ENCODE assay signal across 26 cellular contexts in the genomic region with DNA sequence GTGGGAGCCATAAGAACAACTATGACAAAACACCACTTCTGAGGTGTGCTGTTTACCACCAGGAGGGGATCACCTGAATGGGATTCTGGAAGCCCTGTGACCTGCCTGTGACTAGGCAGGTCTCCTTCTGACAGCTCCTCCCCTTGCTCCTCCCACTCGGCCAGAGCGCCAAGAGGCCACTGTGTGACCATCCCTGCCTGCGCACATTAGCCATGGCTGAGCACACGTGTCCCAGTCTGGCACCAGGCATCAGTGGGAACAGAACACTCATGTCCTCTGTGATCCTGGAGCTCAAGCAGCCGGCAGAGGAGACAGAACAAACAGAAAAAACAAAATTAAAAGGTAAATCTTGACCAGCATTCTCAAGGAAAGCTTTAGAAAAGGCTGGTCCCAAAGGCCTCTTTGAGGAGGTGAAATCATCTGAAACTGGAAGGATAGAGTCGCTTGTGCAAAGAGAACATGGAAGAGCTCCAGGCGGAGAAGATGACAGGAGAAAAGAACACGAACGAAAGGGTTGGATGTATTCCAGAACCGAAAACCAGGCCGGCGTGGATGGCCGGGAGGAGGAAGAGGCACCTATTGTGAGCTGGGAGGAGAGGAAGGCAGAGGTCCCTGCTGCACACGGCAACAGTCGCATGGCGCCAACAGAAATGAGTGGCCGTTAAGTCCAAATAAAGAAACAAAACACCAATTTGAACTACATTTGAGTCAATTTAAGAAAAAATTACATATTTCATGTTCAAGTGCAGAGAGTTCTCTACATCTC. TPM values are rescaled to one million over a fixed set of nuclear protein-coding genes. Genes with fewer than 3 reads are reported as not detected.
DNase-seq lines count a peak whose midpoint lies in the region; ATAC-seq and TF ChIP-seq lines count a peak whose summit lies in the region.
"Had no signal": no experiment of that assay in that cellular context is flagged by ENCODE, and none has a peak within 500 bp of the region (broad histone marks: within the 10 kb centered on the region; RNA-seq: fewer than 3 reads in every experiment).

No MANE protein-coding gene starts in this region.

- TF ChIP-seq CTCF in HCT116 (IDR thresholded peaks at IDR 0.05 in 2 of 3, conservative IDR thresholded peaks at IDR 0.05 in 1 of 3; ENCODE audit: borderline replicate concordance in 1 of 3, insufficient read depth in 1 of 3, low read depth in 2 of 3, low read length in 2 of 3) = no peak
- TF ChIP-seq CTCF in osteoblast (IDR thresholded peaks at IDR 0.05; ENCODE audit: extremely low read depth, low read depth, low read length) = no peak
- TF ChIP-seq CTCF in transverse colon (IDR thresholded peaks at IDR 0.05) = no peak

- TF ChIP-seq EP300 in transverse colon (IDR thresholded peaks at IDR 0.05; ENCODE audit: low read depth) = no peak

- ATAC-seq in HCT116 (peak; percentile 33; the same call in 1 of the 2 replicates), GM19395 (IDR thresholded peaks at IDR 0.05; ENCODE audit: unreplicated experiment) (no peak)
- ATAC-seq: esophagus mucosa, gastrocnemius medialis, pancreas, PC-3 had no signal

- no peaks in the 10 kb centered on the region for H3K27me3 ChIP-seq in HCT116 (ENCODE audit: insufficient read depth, low read length)
- no peaks in the 10 kb centered on the region for H3K27me3 ChIP-seq in osteoblast (ENCODE audit: insufficient read depth, low read length)
- no peaks in the 10 kb centered on the region for H3K27me3 ChIP-seq in transverse colon
- H3K27me3 ChIP-seq: gastrocnemius medialis, pancreas, right lobe of liver, uterus had no signal

- no peak overlapping the region for H3K27ac ChIP-seq in HCT116 (ENCODE audit: low read depth, low read length)
- H3K27ac ChIP-seq in osteoblast (ENCODE audit: low read depth, low read length) = no peak overlapping the region
- no peak overlapping the region for H3K27ac ChIP-seq in transverse colon
- H3K27ac ChIP-seq: gastrocnemius medialis, pancreas, uterus had no signal

- H3K4me1 ChIP-seq in HCT116 (ENCODE audit: control insufficient read depth in 1 of 2, insufficient read depth in 2 of 2, low read length in 2 of 2) (peaks cover 5 to 7% of the 10 kb centered on the region in 2 experiments; a peak in 3 of 4 replicates), osteoblast (ENCODE audit: insufficient read depth, low read length) (peaks cover 9% of the 10 kb centered on the region), transverse colon (peaks cover 9 to 18% (median 14%) of the 10 kb centered on the region in 4 donors)
- H3K4me1 ChIP-seq: uterus had no signal

- TF ChIP-seq RAD21 in HCT116 (IDR thresholded peaks at IDR 0.05; ENCODE audit: low read depth) = no peak

- peaks cover 44% of the 10 kb centered on the region for H3K4me1 Mint-ChIP-seq in activated T-cell treated with anti-CD3 and anti-CD28 coated beads, Interleukin-2, amount 50 U/mL, for 24 hours (ENCODE audit: low read depth)

- no peaks in the 10 kb centered on the region for H3K9me3 Mint-ChIP-seq in activated T-cell treated with anti-CD3 and anti-CD28 coated beads, Interleukin-2, amount 50 U/mL, for 24 hours
- H3K9me3 Mint-ChIP-seq: central memory CD8-positive, alpha-beta T cell had no signal

- H4K20me1 ChIP-seq in HCT116 (ENCODE audit: insufficient read depth) = 0 out of 2 replicates have a peak, but pooled peaks cover 3% of the 10 kb centered on the region
- H4K20me1 ChIP-seq in osteoblast (ENCODE audit: insufficient read depth, low read length) = peaks cover 29% of the 10 kb centered on the region

- H3K79me2 ChIP-seq in HCT116 (ENCODE audit: insufficient read depth, low read length) = peaks cover 49% of the 10 kb centered on the region
- peaks cover 46% of the 10 kb centered on the region for H3K79me2 ChIP-seq in osteoblast (ENCODE audit: insufficient read depth, low read length)

- CTCF ChIA-PET in HCT116 (lab: Charles Lee) = no interaction called here

- RAD21 ChIA-PET in HCT116 (lab: Charles Lee; ENCODE audit: low non-redundant PET in 1 of 2, low total read pairs in 2 of 2, uncharacterized antibody in 2 of 2, unreplicated experiment in 2 of 2) = no interaction called here

- no TSS peak for BruUV-seq in HCT116 (replicated peaks; lab: Mats Ljungman, UMichigan)

- no peaks in the 10 kb centered on the region for H3K9me2 ChIP-seq in HCT116 (ENCODE audit: insufficient read depth)

- H3K27ac Mint-ChIP-seq in activated T-cell treated with anti-CD3 and anti-CD28 coated beads, Interleukin-2, amount 50 U/mL, for 24 hours = peak overlapping the region; percentile 38

- DNase-seq in activated T-cell treated with anti-CD3 and anti-CD28 coated beads, Interleukin-2, amount 50 U/mL, for 24 hours = no peak
- DNase-seq in activated T-cell treated with anti-CD3 and anti-CD28 coated beads, Interleukin-2, amount 50 U/mL, for 1 hour = no peak
- DNase-seq in HCT116 (ENCODE audit: low read depth, low spot score) = no peak
- peak; percentile 56 to 64 for DNase-seq in dermis microvascular lymphatic vessel endothelial cell (ENCODE audit: low read depth in 2 of 2)
- DNase-seq in osteoblast (ENCODE audit: insufficient read length, low spot score, missing footprints) = peak; percentile 63
- no peak for DNase-seq in RPMI8226
- DNase-seq in transverse colon = no peak
- DNase-seq: activated CD4-positive, alpha-beta T cell treated with anti-CD3 and anti-CD28 coated beads for 48 hours; activated naive CD4-positive, alpha-beta T cell treated with Interleukin-2 at 50 U/mL for 16 hours; aorta; effector CD4-positive, alpha-beta T cell; EL; gastrocnemius medialis; GOT3; NCI-H1105 treated with DMSO at 0.1 percent for 48 hours; NCI-H2081 treated with DMSO at 0.1 percent for 48 hours; NCI-H446; PC-3; SHP77 treated with DMSO at 0.1 percent for 48 hours; SW 1271; uterus had no signal

- no peak for TF ChIP-seq POLR2A in HCT116 (IDR thresholded peaks at IDR 0.05; ENCODE audit: borderline replicate concordance, extremely low read depth, insufficient read depth, insufficient read length)
- no peak for TF ChIP-seq POLR2A in transverse colon (IDR thresholded peaks at IDR 0.05)

- H3K4me2 ChIP-seq in HCT116 (ENCODE audit: low read length) (no peak overlapping the region), osteoblast (ENCODE audit: insufficient read depth, low read length) (no peak overlapping the region)

- H3K36me3 ChIP-seq in HCT116 (ENCODE audit: control insufficient read depth in 1 of 2, insufficient read depth in 2 of 2, low read length in 2 of 2) (peaks cover 38 to 64% of the 10 kb centered on the region in 2 experiments; a peak in 3 of 4 replicates), osteoblast (ENCODE audit: insufficient read depth, low read length) (peaks cover 76% of the 10 kb centered on the region), transverse colon (peaks cover 0 to 70% (median 29%) of the 10 kb centered on the region in 4 donors)
- H3K36me3 ChIP-seq: uterus had no signal

- intact Hi-C loops in HCT116 (cut with micrococcal nuclease) = loop anchor here (10.0 kb wide), 2 partner anchors 242 to 372 kb away; no protein-coding TSS in a partner anchor
- intact Hi-C loops in transverse colon (cut with DNase I; ENCODE audit: low total_unique reads) = no loop called here

- H3K9me3 ChIP-seq in HCT116 (ENCODE audit: control insufficient read depth in 1 of 2, insufficient read depth in 1 of 2, low read depth in 1 of 2, low read length in 2 of 2) (no peaks in the 10 kb centered on the region), osteoblast (ENCODE audit: low read depth, low read length) (no peaks in the 10 kb centered on the region), transverse colon (no peaks in the 10 kb centered on the region)
- H3K9me3 ChIP-seq: gastrocnemius medialis, pancreas, right lobe of liver, uterus had no signal

- no peak overlapping the region for H3K4me3 Mint-ChIP-seq in activated T-cell treated with anti-CD3 and anti-CD28 coated beads, Interleukin-2, amount 50 U/mL, for 24 hours
- H3K4me3 Mint-ChIP-seq: central memory CD8-positive, alpha-beta T cell had no signal

- H3K4me3 ChIP-seq in HCT116 (replicated peaks in 1 of 2; ENCODE audit: low read depth in 1 of 2, low read length in 2 of 2) (no peak overlapping the region), osteoblast (ENCODE audit: insufficient read depth, low read length) (no peak overlapping the region), transverse colon (no peak overlapping the region)
- H3K4me3 ChIP-seq: gastrocnemius medialis, pancreas, right lobe of liver, uterus had no signal

- POLR2A ChIA-PET in HCT116 (lab: Charles Lee) = no interaction called here

- H2AFZ ChIP-seq in HCT116 (ENCODE audit: low read depth, low read length, poor library complexity, severe bottlenecking) = no peak overlapping the region
- H2AFZ ChIP-seq in osteoblast (ENCODE audit: low read length) = no peak overlapping the region

- H3K9ac ChIP-seq in HCT116 (ENCODE audit: low read length) = no peak overlapping the region

- 96 to 100% methylated on average over 9 to 17 of the region's 17 CpGs for WGBS in transverse colon (ENCODE audit: low coverage in 1 of 2), 2 donors

- in situ Hi-C loops in transverse colon (cut with MboI; ENCODE audit: low pct_ligation_motif_present in 1 of 4, low pct_unique_long_range_greater_than_20kb in 1 of 4, low sequenced_read_pairs in 3 of 4) = no loop called here

- H3K27me3 Mint-ChIP-seq in activated T-cell treated with anti-CD3 and anti-CD28 coated beads, Interleukin-2, amount 50 U/mL, for 24 hours = no peaks in the 10 kb centered on the region
- H3K27me3 Mint-ChIP-seq: central memory CD8-positive, alpha-beta T cell had no signal

- H3K36me3 Mint-ChIP-seq in activated T-cell treated with anti-CD3 and anti-CD28 coated beads, Interleukin-2, amount 50 U/mL, for 24 hours (ENCODE audit: low read depth) = peaks cover 100% of the 10 kb centered on the region

TF ChIP-seq in HCT116, 20 proteins besides CTCF, POLR2A, EP300 and RAD21:
- TF ChIP-seq EZH2 (IDR thresholded peaks at IDR 0.05) (no peak), SP1 (IDR thresholded peaks at IDR 0.05; ENCODE audit: low read depth) (no peak)

RNA-seq across cellular contexts. Expression of a gene that starts 5.1 kb away (rescaled TPM):
- total RNA-seq in HCT116 (2021; ENCODE audit: unreplicated experiment) = 35.0 TPM
- 32.6 and 40.3 TPM in 2 replicates for polyA plus RNA-seq in HCT116 (2012)
- total RNA-seq in dermis microvascular lymphatic vessel endothelial cell = 8.7 and 13.8 TPM in 2 replicates
- 12.4 and 13.4 TPM in 2 replicates for total RNA-seq in osteoblast
- 10 to 100 TPM in 3 of 4 donors, 1 to 10 TPM in 1; 9.4 to 25.1 (median 19.6) TPM for total RNA-seq in transverse colon

Comparison
In these comparisons a context has a peak if more than half of its experiments do, and no peak if none do; other contexts are left out.
1. DNase-seq: peak in dermis microvascular lymphatic vessel endothelial cell (2 of 2) and osteoblast (single experiment); none in activated T-cell treated with anti-CD3 and anti-CD28 coated beads, Interleukin-2, amount 50 U/mL, for 24 hours (single experiment), activated T-cell treated with anti-CD3 and anti-CD28 coated beads, Interleukin-2, amount 50 U/mL, for 1 hour (single experiment), HCT116 (single experiment), RPMI8226 (single experiment) and transverse colon (single experiment).